In genomic region chr3:49469876-49470713, GRCh38 we compare ENCODE assay signal across 8 cellular contexts. TPM values are rescaled to one million over a fixed set of nuclear protein-coding genes. Genes with fewer than 3 reads are reported as not detected.
DNase-seq lines count a peak whose midpoint lies in the region; ATAC-seq and TF ChIP-seq lines count a peak whose summit lies in the region.

TSS of gene DAG1 (plus strand) at chr3:49470267. CDS start at chr3:49510535, 40,268 bp downstream.

- DNase-seq in AG08396 (ENCODE audit: low spot score) = peak; percentile 99
- peak; percentile 95 for DNase-seq in NCI-H345 (lab: John Stamatoyannopoulos, UW)
- DNase-seq in activated B cell treated with CpG ODN at 0.5 μM for 24 hours = peak; percentile 97
- peak; percentile 95 to 98 for DNase-seq in cardiac fibroblast (ENCODE audit: low read depth in 2 of 2)
- DNase-seq in immature natural killer cell = peak; percentile 92 to 95 (median 95)
- DNase-seq in smooth muscle cell of the brain vasculature (ENCODE audit: low read depth, low spot score) = peak; percentile 88

- H3K9me3 Mint-ChIP-seq in activated B cell treated with CpG ODN at 0.5 μM for 24 hours (no peaks in the 10 kb centered on the region), immature natural killer cell (no peaks in the 10 kb centered on the region)

- H3K27ac Mint-ChIP-seq in activated B cell treated with CpG ODN at 0.5 μM for 24 hours (peak within 1 kb of the TSS; percentile 96), immature natural killer cell (peak within 1 kb of the TSS; percentile 87 to 96 (median 93))

- TF ChIP-seq CTCF in activated B cell treated with CpG ODN at 0.5 μM for 24 hours (IDR thresholded peaks at IDR 0.05) = no peak
- TF ChIP-seq CTCF in cardiac fibroblast (IDR thresholded peaks at IDR 0.05; ENCODE audit: low read depth, low read length) = no peak

- H3K4me3 ChIP-seq in cardiac fibroblast (replicated peaks in 1 of 2; ENCODE audit: low read depth in 2 of 2, low read length in 2 of 2) = peak within 1 kb of the TSS; percentile 78 to 83

- H3K4me1 Mint-ChIP-seq in activated B cell treated with CpG ODN at 0.5 μM for 24 hours = peaks cover 26% of the 10 kb centered on the region
- peaks cover 23% of the 10 kb centered on the region in 2 donors for H3K4me1 Mint-ChIP-seq in immature natural killer cell

- POLR2A ChIA-PET in activated B cell treated with CpG ODN at 0.5 μM for 24 hours (lab: Charles Lee) = interaction anchor here (0.6 to 4.0 kb wide), 24 partner anchors 21 to 829 kb away, joined by 3 to 34 read pairs (median 5); partner anchors contain the start of genes GMPPB, HYAL3, IP6K1 and NAA80

- intact Hi-C loops in activated B cell treated with CpG ODN at 0.5 μM for 24 hours (cut with micrococcal nuclease) = loop anchor here (1.0 to 2.0 kb wide), 10 partner anchors 21 to 1381 kb away; partner anchors contain the start of genes APEH, NICN1, QRICH1 and TCTA

- ATAC-seq in GM19023 (IDR thresholded peaks at IDR 0.05; ENCODE audit: unreplicated experiment) (peak; percentile 78), HG03196 (IDR thresholded peaks at IDR 0.05; ENCODE audit: unreplicated experiment) (peak; percentile 85), activated B cell treated with CpG ODN at 0.5 μM for 24 hours (ENCODE audit: low read depth) (peak; percentile 87)

- CTCF ChIA-PET in activated B cell treated with CpG ODN at 0.5 μM for 24 hours (lab: Charles Lee) = interaction anchor here (1.7 to 3.2 kb wide), 2 partner anchors 20 to 130 kb away, joined by 6 to 13 read pairs; partner anchors contain the start of gene USP4

- peaks cover 14% of the 10 kb centered on the region for H3K36me3 Mint-ChIP-seq in activated B cell treated with CpG ODN at 0.5 μM for 24 hours (ENCODE audit: low read depth)
- H3K36me3 Mint-ChIP-seq in immature natural killer cell = peaks cover 0 to 5% (median 0%) of the 10 kb centered on the region in 3 donors

- H3K4me3 Mint-ChIP-seq in activated B cell treated with CpG ODN at 0.5 μM for 24 hours (peak within 1 kb of the TSS; percentile 91), immature natural killer cell (peak within 1 kb of the TSS; percentile 88 to 91 (median 90))

- H3K27me3 Mint-ChIP-seq in activated B cell treated with CpG ODN at 0.5 μM for 24 hours = no peaks in the 10 kb centered on the region
- peaks cover 0 to 3% (median 1%) of the 10 kb centered on the region in 3 donors for H3K27me3 Mint-ChIP-seq in immature natural killer cell (ENCODE audit: low read depth in 3 of 3)

RNA-seq across cellular contexts. Expression of gene DAG1, which starts in this region (rescaled TPM):
- total RNA-seq in activated B cell treated with CpG ODN at 0.5 μM for 24 hours = 18.5 and 19.7 TPM in 2 replicates
- polyA plus RNA-seq in immature natural killer cell = 1 to 10 TPM; 3.2 to 6.0 (median 3.7) TPM

Comparison
In these comparisons a context has a peak if more than half of its experiments do, and no peak if none do; other contexts are left out.
1. Peak in every context shown above with its lines: DNase-seq, ATAC-seq and H3K4me3 ChIP-seq.